18 cellular contexts compared by ENCODE assay signal in genomic region chr12:75642226-75642625, GRCh38.
DNase-seq lines count a peak whose midpoint lies in the region; ATAC-seq and FAIRE-seq lines count a peak whose summit lies in the region.
"Had no signal": no experiment of that assay in that cellular context is flagged by ENCODE, and none has a peak within 500 bp of the region (broad histone marks: within the 10 kb centered on the region; RNA-seq: fewer than 3 reads in every experiment).

No MANE protein-coding gene starts in this region.

- FAIRE-seq in TTC549 (lab: Jason Lieb, UNC), result peak; percentile 56
- FAIRE-seq: keratinocyte had no signal

- CTCF ChIA-PET in T-cell (lab: Charles Lee), result interaction anchor here in 1 of 2 donors (0.6 kb wide), 2 partner anchors 112 to 452 kb away, joined by 3 read pairs; no protein-coding TSS in a partner anchor

- no peak overlapping the region for H3K27ac Mint-ChIP-seq in T-cell
- H3K27ac Mint-ChIP-seq: activated naive CD4-positive, alpha-beta T cell treated with anti-CD3 and anti-CD28 coated beads for 36 hours; WTC11 had no signal

- peak; percentile 48 for DNase-seq in EH (ENCODE audit: low read depth)
- peak; percentile 69 for DNase-seq in HCEC 1CT
- peak; percentile 81 for DNase-seq in kidney tubule cell (ENCODE audit: low spot score)
- DNase-seq in left lobe of liver (ENCODE audit: low spot score), result no peak
- DNase-seq in T-cell, result no peak
- DNase-seq: activated naive CD4-positive, alpha-beta T cell treated with anti-CD3 and anti-CD28 coated beads for 36 hours; Caco-2; GDM1; heart left ventricle; MM.1S; mucosa of descending colon; NCI-H2107; NCI-H774; stimulated activated CD4-positive, alpha-beta T cell treated with anti-CD3 and anti-CD28 coated beads, Interleukin-4, amount 100 ng/mL, for 1 hour had no signal

- ATAC-seq in GM21619 (IDR thresholded peaks at IDR 0.05; ENCODE audit: unreplicated experiment), result no peak
- ATAC-seq in left lobe of liver, result no peak
- ATAC-seq in T-cell (replicated peaks in 1 of 4), result no peak
- ATAC-seq: heart left ventricle, mucosa of descending colon, WTC11 had no signal

- no peak overlapping the region for H3K4me3 Mint-ChIP-seq in T-cell
- H3K4me3 Mint-ChIP-seq: activated naive CD4-positive, alpha-beta T cell treated with anti-CD3 and anti-CD28 coated beads for 36 hours; WTC11 had no signal

- peaks cover 0 to 17% (median 10%) of the 10 kb centered on the region in 3 donors for H3K4me1 Mint-ChIP-seq in T-cell

- no peaks in the 10 kb centered on the region for H3K9me3 Mint-ChIP-seq in T-cell
- H3K9me3 Mint-ChIP-seq: activated naive CD4-positive, alpha-beta T cell treated with anti-CD3 and anti-CD28 coated beads for 36 hours; WTC11 had no signal

- no peaks in the 10 kb centered on the region for H3K36me3 Mint-ChIP-seq in T-cell
- H3K36me3 Mint-ChIP-seq: WTC11 had no signal

- H3K27me3 Mint-ChIP-seq in T-cell, result peaks cover 0 to 9% of the 10 kb centered on the region in 2 donors

- POLR2A ChIA-PET in T-cell (lab: Charles Lee), result no interaction called here

Comparison
In these comparisons a context has a peak if more than half of its experiments do, and no peak if none do; other contexts are left out.
1. DNase-seq: peak in EH (single experiment), HCEC 1CT (single experiment) and kidney tubule cell (single experiment); none in left lobe of liver (single experiment) and T-cell (0 of 34).